In the genomic region with DNA sequence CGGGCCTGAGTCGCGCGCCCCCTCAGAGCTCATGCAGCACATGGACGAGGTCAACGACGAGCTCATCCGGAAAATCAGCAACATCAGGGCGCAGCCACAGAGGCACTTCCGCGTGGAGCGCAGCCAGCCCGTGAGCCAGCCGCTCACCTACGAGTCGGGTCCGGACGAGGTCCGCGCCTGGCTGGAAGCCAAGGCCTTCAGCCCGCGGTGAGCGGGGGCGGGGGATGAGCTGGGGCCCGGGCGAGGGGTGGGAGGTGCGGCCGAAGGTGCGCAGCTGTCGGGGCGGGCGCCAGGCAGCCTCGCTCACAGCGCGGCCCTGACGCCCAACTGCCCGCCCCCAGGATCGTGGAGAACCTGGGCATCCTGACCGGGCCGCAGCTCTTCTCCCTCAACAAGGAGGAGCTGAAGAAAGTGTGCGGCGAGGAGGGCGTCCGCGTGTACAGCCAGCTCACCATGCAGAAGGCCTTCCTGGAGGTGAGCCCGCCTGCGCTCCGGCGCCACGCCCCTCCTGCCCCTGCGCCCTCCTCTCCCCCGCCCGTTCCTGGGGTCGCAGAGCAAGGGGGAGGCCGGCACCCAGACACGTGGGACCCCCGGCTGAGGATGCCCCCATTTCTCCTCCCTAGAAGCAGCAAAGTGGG, we compare ENCODE assay signal across 6 cellular contexts. TPM values are rescaled to one million over a fixed set of nuclear protein-coding genes. Genes with fewer than 3 reads are reported as not detected.
DNase-seq lines count a peak whose midpoint lies in the region; ATAC-seq and TF ChIP-seq lines count a peak whose summit lies in the region.

No MANE protein-coding gene starts in this region.

- ATAC-seq in HG02938 (IDR thresholded peaks at IDR 0.05; ENCODE audit: unreplicated experiment) = no peak
- no peak for ATAC-seq in GM21528 (IDR thresholded peaks at IDR 0.05; ENCODE audit: low FRiP score, unreplicated experiment)

- intact Hi-C loops in Calu3 (cut with micrococcal nuclease; ENCODE audit: unreplicated experiment) = loop anchor here (10.0 kb wide), 1 partner anchor 172 kb away; no protein-coding TSS in a partner anchor

- peaks cover 35% of the 10 kb centered on the region for H3K27me3 ChIP-seq in neural progenitor cell

- H3K36me3 Mint-ChIP-seq in Calu3 (ENCODE audit: insufficient read depth, unreplicated experiment) (peaks cover 66% of the 10 kb centered on the region), neural progenitor cell (no peaks in the 10 kb centered on the region)

- H3K9me3 ChIP-seq in neural progenitor cell (ENCODE audit: low read depth) = no peaks in the 10 kb centered on the region

- no peak for TF ChIP-seq CTCF in Calu3 (IDR thresholded peaks at IDR 0.05; ENCODE audit: unreplicated experiment)
- no peak for TF ChIP-seq CTCF in astrocyte of the spinal cord (IDR thresholded peaks at IDR 0.05; ENCODE audit: low read depth, low read length)
- no peak for TF ChIP-seq CTCF in neural progenitor cell (IDR thresholded peaks at IDR 0.05)

- BruUV-seq in Calu3 (replicated peaks; lab: Mats Ljungman, UMichigan) = TSS peak; percentile 69

- no peak overlapping the region for H3K27ac ChIP-seq in neural progenitor cell

- no peak overlapping the region for H3K4me3 Mint-ChIP-seq in Calu3 (ENCODE audit: low read depth, unreplicated experiment)
- no peak overlapping the region for H3K4me3 Mint-ChIP-seq in neural progenitor cell

- CTCF ChIA-PET in Calu3 (lab: Charles Lee) = interaction anchor here (0.5 to 0.9 kb wide), 2 partner anchors 14 to 71 kb away, joined by 4 to 5 read pairs; no protein-coding TSS in a partner anchor

- H3K9me3 Mint-ChIP-seq in Calu3 (ENCODE audit: low read depth, unreplicated experiment) = no peaks in the 10 kb centered on the region
- H3K9me3 Mint-ChIP-seq in neural progenitor cell = no peaks in the 10 kb centered on the region

- H3K4me1 Mint-ChIP-seq in Calu3 (ENCODE audit: low read depth, unreplicated experiment) = peaks cover 8% of the 10 kb centered on the region
- H3K4me1 Mint-ChIP-seq in neural progenitor cell = peaks cover 11% of the 10 kb centered on the region

- H3K4me1 ChIP-seq in neural progenitor cell = peaks cover 7% of the 10 kb centered on the region

- no peaks in the 10 kb centered on the region for H3K79me2 ChIP-seq in neural progenitor cell (ENCODE audit: low read depth)

- no peak overlapping the region for H3K27ac Mint-ChIP-seq in Calu3 (ENCODE audit: unreplicated experiment)
- H3K27ac Mint-ChIP-seq in neural progenitor cell = no peak overlapping the region

- peaks cover 5% of the 10 kb centered on the region for H4K20me1 ChIP-seq in neural progenitor cell (ENCODE audit: low read depth)

- no peak overlapping the region for H3K4me3 ChIP-seq in astrocyte of the spinal cord (ENCODE audit: low read depth, low read length)
- peak overlapping the region; percentile 45 for H3K4me3 ChIP-seq in neural progenitor cell

- DNase-seq in Calu3 = no peak
- peak; percentile 47 to 93 for DNase-seq in NCI-H526 (lab: John Stamatoyannopoulos, UW)
- peak; percentile 39 for DNase-seq in astrocyte of the spinal cord (ENCODE audit: low read depth, low spot score)
- DNase-seq in neural progenitor cell (ENCODE audit: low spot score) = peak; percentile 55

- no peaks in the 10 kb centered on the region for H3K27me3 Mint-ChIP-seq in Calu3 (ENCODE audit: unreplicated experiment)
- peaks cover 27% of the 10 kb centered on the region for H3K27me3 Mint-ChIP-seq in neural progenitor cell (ENCODE audit: insufficient read depth, low read depth)

- H3K36me3 ChIP-seq in neural progenitor cell = no peaks in the 10 kb centered on the region

- peak overlapping the region; percentile 85 for H3K4me2 ChIP-seq in neural progenitor cell

- peak overlapping the region; percentile 58 for H2AFZ ChIP-seq in neural progenitor cell (replicated peaks)

- in situ Hi-C loops in astrocyte of the spinal cord (cut with HindIII; ENCODE audit: low sequenced_read_pairs) = no loop called here

- H3F3A ChIP-seq in neural progenitor cell (ENCODE audit: low read depth) = peaks cover 20% of the 10 kb centered on the region

- no peak overlapping the region for H3K9ac ChIP-seq in neural progenitor cell

RNA-seq across cellular contexts. Expression of a gene that starts 20.4 kb away (rescaled TPM):
- total RNA-seq in Calu3 (2022) (212 and 213 TPM in 2 replicates), neural progenitor cell (ENCODE audit: low replicate concordance) (3.3 and 11.0 TPM in 2 replicates)

RNA-seq across cellular contexts. Expression of a gene that starts 20.9 kb away (rescaled TPM):
- total RNA-seq in Calu3 (2022) (359 and 379 TPM in 2 replicates), neural progenitor cell (ENCODE audit: low replicate concordance) (101 and 114 TPM in 2 replicates)

RNA-seq across cellular contexts. Expression of a gene that starts 30.8 kb away (rescaled TPM):
- total RNA-seq in Calu3 (2022) (21.2 and 29.9 TPM in 2 replicates), neural progenitor cell (ENCODE audit: low replicate concordance) (38.7 and 42.7 TPM in 2 replicates)

RNA-seq across cellular contexts. Expression of a gene that starts 31.4 kb away (rescaled TPM):
- total RNA-seq in Calu3 (2022) = 57.0 and 59.0 TPM in 2 replicates
- total RNA-seq in neural progenitor cell (ENCODE audit: low replicate concordance) = 38.4 and 66.4 TPM in 2 replicates

RNA-seq across cellular contexts. Expression of a gene that starts 50.9 kb away (rescaled TPM):
- 73.8 and 83.3 TPM in 2 replicates for total RNA-seq in Calu3 (2022)
- 24.1 and 52.9 TPM in 2 replicates for total RNA-seq in neural progenitor cell (ENCODE audit: low replicate concordance)

Comparison
In these comparisons a context has a peak if more than half of its experiments do, and no peak if none do; other contexts are left out.
1. RNA of a gene that starts 20.4 kb away (total RNA-seq): 212 to 213 TPM in Calu3; 3.3 to 11.0 TPM in neural progenitor cell; every median in the first group is over 10 times any median in the second.